8 cellular contexts compared by ENCODE assay signal in the genomic region with DNA sequence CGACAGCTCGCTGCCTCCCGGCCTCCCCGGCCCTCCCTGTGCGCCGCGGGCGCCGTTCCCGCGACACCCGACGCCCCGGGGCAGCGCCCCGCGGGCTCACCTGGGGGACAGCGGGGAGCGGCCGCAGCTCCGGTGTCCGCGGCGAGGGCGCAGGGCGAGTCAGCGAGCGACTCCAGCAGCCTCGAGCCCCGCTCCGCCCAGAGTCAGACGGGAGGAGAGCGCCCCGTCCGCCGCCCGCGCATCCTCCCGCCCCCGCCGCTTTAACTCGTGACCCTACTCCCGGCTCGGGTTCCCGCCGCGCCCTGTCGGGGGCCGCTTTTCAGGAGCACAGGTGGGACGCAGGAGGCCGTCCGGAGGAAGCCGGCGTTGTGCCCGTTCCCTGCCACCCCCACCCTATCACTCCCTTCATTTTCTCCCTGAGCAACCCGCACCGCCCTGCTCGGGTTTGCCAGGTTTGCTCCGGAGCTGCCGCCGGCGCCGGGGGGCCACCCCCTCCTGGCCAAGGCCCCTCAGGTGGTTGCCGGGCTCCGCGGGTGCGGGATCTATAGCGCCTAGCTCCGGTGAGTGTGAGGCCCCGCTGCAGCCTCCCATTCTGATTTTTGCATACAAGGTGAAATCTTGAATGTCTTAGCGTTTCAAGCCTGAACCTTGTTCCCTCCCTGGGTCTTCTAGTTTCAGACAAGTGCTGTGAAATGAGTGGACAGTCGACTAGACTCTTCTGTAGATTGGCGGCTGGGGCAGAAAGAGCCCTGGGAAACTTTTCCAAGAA. TPM values are rescaled to one million over a fixed set of nuclear protein-coding genes. Genes with fewer than 3 reads are reported as not detected.
DNase-seq lines count a peak whose midpoint lies in the region; ATAC-seq and TF ChIP-seq lines count a peak whose summit lies in the region.

A gene with protein sequence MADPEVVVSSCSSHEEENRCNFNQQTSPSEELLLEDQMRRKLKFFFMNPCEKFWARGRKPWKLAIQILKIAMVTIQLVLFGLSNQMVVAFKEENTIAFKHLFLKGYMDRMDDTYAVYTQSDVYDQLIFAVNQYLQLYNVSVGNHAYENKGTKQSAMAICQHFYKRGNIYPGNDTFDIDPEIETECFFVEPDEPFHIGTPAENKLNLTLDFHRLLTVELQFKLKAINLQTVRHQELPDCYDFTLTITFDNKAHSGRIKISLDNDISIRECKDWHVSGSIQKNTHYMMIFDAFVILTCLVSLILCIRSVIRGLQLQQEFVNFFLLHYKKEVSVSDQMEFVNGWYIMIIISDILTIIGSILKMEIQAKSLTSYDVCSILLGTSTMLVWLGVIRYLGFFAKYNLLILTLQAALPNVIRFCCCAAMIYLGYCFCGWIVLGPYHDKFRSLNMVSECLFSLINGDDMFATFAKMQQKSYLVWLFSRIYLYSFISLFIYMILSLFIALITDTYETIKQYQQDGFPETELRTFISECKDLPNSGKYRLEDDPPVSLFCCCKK (minus strand): TSS at position 205 of the 769 bp plus-strand sequence. CDS start 3,140 bp downstream, outside the sequence.

- in situ Hi-C loops in gastrocnemius medialis (cut with MboI; ENCODE audit: low sequenced_read_pairs in 4 of 4) = no loop called here

- intact Hi-C loops in gastrocnemius medialis (cut with DNase I; ENCODE audit: low total_unique reads) = no loop called here

- DNase-seq in AG08396 (ENCODE audit: low spot score) = peak; percentile 36
- peak; percentile 81 for DNase-seq in NCI-H69 (lab: John Stamatoyannopoulos, UW)
- DNase-seq in activated naive CD4-positive, alpha-beta T cell treated with Interleukin-2 at 50 U/mL for 16 hours = peak; percentile 56
- DNase-seq in right atrium auricular region (ENCODE audit: low spot score) = no peak
- DNase-seq in gastrocnemius medialis = peak in 1 of 2 donors; percentile 12
- no peak for DNase-seq in SHP77 (lab: John Stamatoyannopoulos, UW)

- H3K4me1 ChIP-seq in right atrium auricular region = peaks cover 0 to 11% of the 10 kb centered on the region in 2 donors
- no peaks in the 10 kb centered on the region for H3K4me1 ChIP-seq in gastrocnemius medialis

- H3K27me3 ChIP-seq in right atrium auricular region = peaks cover 3 to 5% of the 10 kb centered on the region in 2 donors
- H3K27me3 ChIP-seq in gastrocnemius medialis = peaks cover 43 to 65% (median 56%) of the 10 kb centered on the region in 3 donors

- H3K4me3 ChIP-seq in right atrium auricular region (peak within 1 kb of the TSS; percentile 57 to 63), gastrocnemius medialis (peak within 1 kb of the TSS; percentile 28 to 49 (median 43))

- H3K27ac ChIP-seq in right atrium auricular region (peak within 1 kb of the TSS; percentile 57 to 61), gastrocnemius medialis (no peak within 1 kb of the TSS)

- no peak for TF ChIP-seq CTCF in right atrium auricular region (IDR thresholded peaks at IDR 0.05)
- no peak for TF ChIP-seq CTCF in gastrocnemius medialis (IDR thresholded peaks at IDR 0.05 in 4 of 5, conservative IDR thresholded peaks at IDR 0.05 in 1 of 5)

- no peaks in the 10 kb centered on the region for H3K9me3 ChIP-seq in right atrium auricular region
- no peaks in the 10 kb centered on the region for H3K9me3 ChIP-seq in gastrocnemius medialis

- no peaks in the 10 kb centered on the region for H3K36me3 ChIP-seq in right atrium auricular region
- no peaks in the 10 kb centered on the region for H3K36me3 ChIP-seq in gastrocnemius medialis

- no peak for TF ChIP-seq POLR2A in gastrocnemius medialis (IDR thresholded peaks at IDR 0.05)

- peak; percentile 72 for ATAC-seq in GM18909 (IDR thresholded peaks at IDR 0.05; ENCODE audit: poor library complexity, unreplicated experiment)
- peak; percentile 73 for ATAC-seq in HG03045 (IDR thresholded peaks at IDR 0.05; ENCODE audit: unreplicated experiment)
- no peak for ATAC-seq in gastrocnemius medialis

RNA-seq across cellular contexts. Expression of the gene that starts here (rescaled TPM):
- total RNA-seq in right atrium auricular region = 1 to 10 TPM; 2.9 to 5.5 TPM
- under 1 TPM; 0.19 to 0.61 (median 0.33) TPM for total RNA-seq in gastrocnemius medialis

Comparison
In these comparisons a context has a peak if more than half of its experiments do, and no peak if none do; other contexts are left out.
1. DNase-seq: peak in AG08396 (single experiment), NCI-H69 (single experiment) and activated naive CD4-positive, alpha-beta T cell treated with Interleukin-2 at 50 U/mL for 16 hours (single experiment); none in right atrium auricular region (single experiment) and SHP77 (0 of 2).
2. ATAC-seq: peak in GM18909 (single experiment) and HG03045 (single experiment); none in gastrocnemius medialis (0 of 2).
3. H3K27ac ChIP-seq: peak in right atrium auricular region (2 of 2); none in gastrocnemius medialis (0 of 4).